8 cellular contexts compared by ENCODE assay signal in the genomic region with DNA sequence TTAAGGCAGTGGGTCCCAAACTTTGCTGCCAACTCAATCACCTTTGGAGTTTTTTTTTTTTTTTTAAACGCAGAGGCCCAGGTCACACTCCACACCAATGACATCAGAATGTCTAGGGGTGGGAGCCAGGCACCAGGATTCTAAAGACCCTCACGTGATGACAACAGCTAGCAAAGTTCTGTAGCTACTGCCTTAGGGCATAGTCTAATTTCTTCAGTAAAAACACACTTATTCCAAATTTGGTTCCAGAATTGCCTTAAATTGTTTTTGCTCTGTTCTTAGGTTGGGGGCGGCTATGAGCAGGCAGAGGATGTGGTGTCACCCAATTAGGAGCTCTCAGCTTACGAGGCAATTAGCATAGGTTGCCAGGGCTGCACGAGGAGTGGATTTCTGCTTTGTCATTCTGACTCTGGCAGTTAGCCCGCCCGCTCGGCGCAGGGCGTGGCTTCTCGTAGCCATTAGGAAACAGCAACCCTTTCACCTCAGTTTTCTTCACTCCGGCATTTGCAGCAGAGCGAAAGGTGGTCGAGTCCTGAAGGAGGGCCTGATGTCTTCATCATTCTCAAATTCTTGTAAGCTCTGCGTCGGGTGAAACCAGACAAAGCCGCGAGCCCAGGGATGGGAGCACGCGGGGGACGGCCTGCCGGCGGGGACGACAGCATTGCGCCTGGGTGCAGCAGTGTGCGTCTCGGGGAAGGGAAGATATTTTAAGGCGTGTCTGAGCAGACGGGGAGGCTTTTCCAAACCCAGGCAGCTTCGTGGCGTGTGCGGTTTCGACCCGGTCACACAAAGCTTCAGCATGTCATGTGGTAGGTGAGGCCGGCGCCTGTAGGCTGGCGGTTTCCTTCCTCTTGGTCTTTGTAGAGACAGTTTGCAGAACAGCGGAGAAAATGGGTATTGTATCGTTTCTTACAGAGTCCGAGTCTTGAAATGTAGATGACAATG. TPM values are rescaled to one million over a fixed set of nuclear protein-coding genes. Genes with fewer than 3 reads are reported as not detected.
DNase-seq lines count a peak whose midpoint lies in the region; ATAC-seq and TF ChIP-seq lines count a peak whose summit lies in the region.

No MANE protein-coding gene starts in this region.

- peaks cover 39% of the 10 kb centered on the region for H3K36me3 ChIP-seq in RWPE2 (ENCODE audit: low read depth)

- no peaks in the 10 kb centered on the region for H3K36me3 Mint-ChIP-seq in natural killer cell treated with Interleukin-12 subunit alpha and Interleukin-12 subunit beta and Interleukin-15 and Interleukin-18, amount 100 ng/mL, for 72 hours

- peak overlapping the region; percentile 97 for H3K4me3 Mint-ChIP-seq in natural killer cell treated with Interleukin-12 subunit alpha and Interleukin-12 subunit beta and Interleukin-15 and Interleukin-18, amount 100 ng/mL, for 72 hours

- H3K9me3 Mint-ChIP-seq in natural killer cell treated with Interleukin-12 subunit alpha and Interleukin-12 subunit beta and Interleukin-15 and Interleukin-18, amount 100 ng/mL, for 72 hours: no peaks in the 10 kb centered on the region

- no peaks in the 10 kb centered on the region for H3K9me3 ChIP-seq in RWPE2 (ENCODE audit: severe bottlenecking)

- no peaks in the 10 kb centered on the region for H3K27me3 ChIP-seq in RWPE2 (ENCODE audit: insufficient read depth, poor library complexity, severe bottlenecking)

- DNase-seq in ELF-1 (ENCODE audit: low read depth, low spot score): peak; percentile 99
- peak; percentile 98 for DNase-seq in H4 (ENCODE audit: low spot score)
- peak; percentile 94 for DNase-seq in LNCaP clone FGC (ENCODE audit: low read depth)
- peak; percentile 91 for DNase-seq in RWPE2 (ENCODE audit: low spot score)
- DNase-seq in activated effector memory CD4-positive, alpha-beta T cell treated with Interleukin-2 at 50 U/mL for 16 hours: peak; percentile 87
- DNase-seq in fibroblast of the aortic adventitia (ENCODE audit: low read depth): peak; percentile 99
- peak; percentile 93 for DNase-seq in natural killer cell treated with Interleukin-12 subunit alpha and Interleukin-12 subunit beta and Interleukin-15 and Interleukin-18, amount 100 ng/mL, for 72 hours (ENCODE audit: low spot score)
- DNase-seq in stimulated activated naive CD8-positive, alpha-beta T cell treated with anti-CD3 and anti-CD28 coated beads, Interleukin-15, Interleukin-2, amounts not matched to agents 100 U/mL and 50 U/mL, for 24 hours: peak; percentile 85

- H3K4me1 ChIP-seq in RWPE2 (ENCODE audit: insufficient read depth, poor library complexity, severe bottlenecking): peaks cover 18% of the 10 kb centered on the region

- ATAC-seq in RWPE2 (ENCODE audit: low read depth): peak; percentile 73
- ATAC-seq in natural killer cell treated with Interleukin-12 subunit alpha and Interleukin-12 subunit beta and Interleukin-15 and Interleukin-18, amount 100 ng/mL, for 72 hours: peak; percentile 95 to 97
- peak; percentile 88 for ATAC-seq in stimulated activated naive CD8-positive, alpha-beta T cell treated with anti-CD3 and anti-CD28 coated beads, Interleukin-15, Interleukin-2, amounts not matched to agents 100 U/mL and 50 U/mL, for 24 hours

- H3K27ac ChIP-seq in RWPE2 (ENCODE audit: poor library complexity, severe bottlenecking): peak overlapping the region; percentile 97

- peaks cover 0 to 2% of the 10 kb centered on the region in 2 donors for H3K27me3 Mint-ChIP-seq in natural killer cell treated with Interleukin-12 subunit alpha and Interleukin-12 subunit beta and Interleukin-15 and Interleukin-18, amount 100 ng/mL, for 72 hours

- TF ChIP-seq CTCF in LNCaP clone FGC (IDR thresholded peaks at IDR 0.05; ENCODE audit: control insufficient read depth, extremely low read depth, insufficient read depth) (no peak), RWPE2 (IDR thresholded peaks at IDR 0.05; ENCODE audit: poor library complexity, severe bottlenecking) (no peak), fibroblast of the aortic adventitia (IDR thresholded peaks at IDR 0.05; ENCODE audit: insufficient read depth, low read length) (no peak)

- H3K4me3 ChIP-seq in LNCaP clone FGC (ENCODE audit: low read depth, low read length) (peak overlapping the region; percentile 83), RWPE2 (ENCODE audit: severe bottlenecking) (peak overlapping the region; percentile 68), fibroblast of the aortic adventitia (ENCODE audit: low read depth, low read length) (peak overlapping the region; percentile 97)

- H3K27ac Mint-ChIP-seq in natural killer cell treated with Interleukin-12 subunit alpha and Interleukin-12 subunit beta and Interleukin-15 and Interleukin-18, amount 100 ng/mL, for 72 hours: peak overlapping the region; percentile 99 to 100

- H3K4me1 Mint-ChIP-seq in natural killer cell treated with Interleukin-12 subunit alpha and Interleukin-12 subunit beta and Interleukin-15 and Interleukin-18, amount 100 ng/mL, for 72 hours (ENCODE audit: low read depth in 2 of 2): peaks cover 30 to 36% of the 10 kb centered on the region in 2 donors

RNA-seq across cellular contexts. Expression of a gene that starts 16.7 kb away (rescaled TPM):
- total RNA-seq in H4 (2014; rRNA removed; shearing (Covaris generic)): 0.66 and 1.2 TPM in 2 replicates
- total RNA-seq in fibroblast of the aortic adventitia (ENCODE audit: low replicate concordance): 14.9 and 55.9 TPM in 2 replicates
- total RNA-seq in natural killer cell treated with Interleukin-12 subunit alpha and Interleukin-12 subunit beta and Interleukin-15 and Interleukin-18, amount 100 ng/mL, for 72 hours: 10 to 100 TPM in 1 of 2 donors, 1 to 10 TPM in 1; 9.0 to 17.9 TPM

Comparison
In these comparisons a context has a peak if more than half of its experiments do, and no peak if none do; other contexts are left out.
1. Peak in every context shown above with its lines: DNase-seq, ATAC-seq, H3K4me3 ChIP-seq and H3K27ac ChIP-seq.